In genomic region chr1:31062867-31063380, GRCh38 we compare ENCODE assay signal across 8 cellular contexts. TPM values are rescaled to one million over a fixed set of nuclear protein-coding genes. Genes with fewer than 3 reads are reported as not detected.
DNase-seq lines count a peak whose midpoint lies in the region; ATAC-seq and TF ChIP-seq lines count a peak whose summit lies in the region.

No MANE protein-coding gene starts in this region.

- no peak for TF ChIP-seq POLR2A in heart left ventricle (IDR thresholded peaks at IDR 0.05)
- no peak for TF ChIP-seq POLR2A in right lobe of liver (IDR thresholded peaks at IDR 0.05)
- no peak for TF ChIP-seq POLR2A in tibial nerve (IDR thresholded peaks at IDR 0.05)

- no peaks in the 10 kb centered on the region for H3K9me3 ChIP-seq in heart left ventricle
- no peaks in the 10 kb centered on the region for H3K9me3 ChIP-seq in ascending aorta
- no peaks in the 10 kb centered on the region for H3K9me3 ChIP-seq in right lobe of liver
- no peaks in the 10 kb centered on the region for H3K9me3 ChIP-seq in tibial nerve

- no peaks in the 10 kb centered on the region for H3K27me3 ChIP-seq in heart left ventricle
- H3K27me3 ChIP-seq in ascending aorta: no peaks in the 10 kb centered on the region
- H3K27me3 ChIP-seq in right lobe of liver: no peaks in the 10 kb centered on the region
- H3K27me3 ChIP-seq in tibial nerve: no peaks in the 10 kb centered on the region

- no peak for TF ChIP-seq EP300 in tibial nerve (IDR thresholded peaks at IDR 0.05)

- no peak for DNase-seq in heart left ventricle
- no peak for DNase-seq in left cardiac atrium
- DNase-seq in ascending aorta (ENCODE audit: low spot score in 2 of 2): no peak
- no peak for DNase-seq in right lobe of liver
- DNase-seq in tibial nerve (ENCODE audit: low spot score in 2 of 2): no peak
- DNase-seq in NCI-H2196 treated with DMSO at 0.1 percent for 48 hours (lab: John Stamatoyannopoulos, UW; ENCODE audit: unreplicated experiment): no peak
- DNase-seq in SIG-M5 treated with dmso at 0.1 percent for 504 hours (lab: John Stamatoyannopoulos, UW; ENCODE audit: unreplicated experiment): no peak
- DNase-seq in stimulated activated CD4-positive, alpha-beta T cell treated with anti-CD3 and anti-CD28 coated beads, Interleukin-15, amount 100 ng/mL, for 24 hours: no peak

- H3K27ac ChIP-seq in heart left ventricle (peak overlapping the region in 3 of 12 donors; percentile 92 to 99 (median 98)), ascending aorta (no peak overlapping the region), right lobe of liver (peak overlapping the region in 2 of 3 donors; percentile 95 to 96), tibial nerve (peak overlapping the region in 3 of 4 donors; percentile 95)

- WGBS in heart left ventricle, 4 donors: 68 to 75% (median 73%) methylated on average over 4 of the region's 4 CpGs
- 26% methylated on average over 4 of the region's 4 CpGs for WGBS in right lobe of liver (ENCODE audit: insufficient coverage, low coverage, low lambda C conversion rate, missing lambda C conversion rate)
- 79 to 80% methylated on average over 4 of the region's 4 CpGs for WGBS in tibial nerve, 2 donors

- H3K4me3 ChIP-seq in heart left ventricle (peak overlapping the region in 9 of 12 donors; percentile 2 to 96 (median 81)), ascending aorta (peak overlapping the region; percentile 60 to 74), right lobe of liver (peak overlapping the region in 2 of 3 donors; percentile 80 to 88), tibial nerve (no peak overlapping the region)

- ATAC-seq in heart left ventricle (no peak), left cardiac atrium (no peak), right lobe of liver (no peak)

- peaks cover 4 to 64% (median 44%) of the 10 kb centered on the region in 12 donors for H3K4me1 ChIP-seq in heart left ventricle
- peaks cover 0 to 21% of the 10 kb centered on the region in 2 donors for H3K4me1 ChIP-seq in ascending aorta
- peaks cover 0 to 42% (median 16%) of the 10 kb centered on the region in 4 donors for H3K4me1 ChIP-seq in right lobe of liver
- peaks cover 0 to 68% (median 19%) of the 10 kb centered on the region in 4 donors for H3K4me1 ChIP-seq in tibial nerve

- H3K36me3 ChIP-seq in heart left ventricle (peaks cover 0 to 19% (median 14%) of the 10 kb centered on the region in 9 donors), ascending aorta (peaks cover 11 to 14% of the 10 kb centered on the region in 2 donors), right lobe of liver (peaks cover 0 to 15% (median 8%) of the 10 kb centered on the region in 4 donors), tibial nerve (peaks cover 0 to 15% (median 0%) of the 10 kb centered on the region in 3 donors)

- intact Hi-C loops in heart left ventricle (cut with DNase I) (loop anchor here in 5 of 10 donors (5.0 to 10.0 kb wide), 4 partner anchors 36 to 98 kb away; no protein-coding TSS in a partner anchor), left cardiac atrium (cut with DNase I) (loop anchor here in 1 of 2 donors (10.0 kb wide), 1 partner anchor 68 kb away; no protein-coding TSS in a partner anchor), ascending aorta (cut with DNase I) (loop anchor here (10.0 kb wide), 2 partner anchors 232 to 338 kb away; partner anchors contain the start of genes MATN1, SNRNP40 and ZCCHC17), right lobe of liver (cut with DNase I) (no loop called here)

- no peak for TF ChIP-seq CTCF in heart left ventricle (IDR thresholded peaks at IDR 0.05)
- TF ChIP-seq CTCF in ascending aorta (IDR thresholded peaks at IDR 0.05): no peak
- TF ChIP-seq CTCF in right lobe of liver (IDR thresholded peaks at IDR 0.05): no peak
- no peak for TF ChIP-seq CTCF in tibial nerve (IDR thresholded peaks at IDR 0.05)

RNA-seq across cellular contexts. Expression of gene PUM1, which starts 2.6 kb away (rescaled TPM):
- total RNA-seq in heart left ventricle: 10 to 100 TPM; 60.4 to 96.3 (median 75.8) TPM
- 10 to 100 TPM; 19.2 to 33.6 TPM for polyA plus RNA-seq in heart left ventricle
- total RNA-seq in left cardiac atrium: 10 to 100 TPM; 71.3 to 75.1 TPM
- total RNA-seq in ascending aorta: 52.3 TPM
- 10 to 100 TPM; 30.9 to 51.6 (median 42.0) TPM for total RNA-seq in right lobe of liver
- total RNA-seq in tibial nerve: 10 to 100 TPM; 64.8 to 93.4 (median 76.0) TPM

Comparison
In these comparisons a context has a peak if more than half of its experiments do, and no peak if none do; other contexts are left out.
1. H3K27ac ChIP-seq: peak in right lobe of liver (2 of 3) and tibial nerve (3 of 4); none in ascending aorta (0 of 2).
2. H3K4me3 ChIP-seq: peak in heart left ventricle (9 of 12), ascending aorta (2 of 2) and right lobe of liver (2 of 3); none in tibial nerve (0 of 4).